Comparison of ENCODE assay signal across 23 cellular contexts in the genomic region with DNA sequence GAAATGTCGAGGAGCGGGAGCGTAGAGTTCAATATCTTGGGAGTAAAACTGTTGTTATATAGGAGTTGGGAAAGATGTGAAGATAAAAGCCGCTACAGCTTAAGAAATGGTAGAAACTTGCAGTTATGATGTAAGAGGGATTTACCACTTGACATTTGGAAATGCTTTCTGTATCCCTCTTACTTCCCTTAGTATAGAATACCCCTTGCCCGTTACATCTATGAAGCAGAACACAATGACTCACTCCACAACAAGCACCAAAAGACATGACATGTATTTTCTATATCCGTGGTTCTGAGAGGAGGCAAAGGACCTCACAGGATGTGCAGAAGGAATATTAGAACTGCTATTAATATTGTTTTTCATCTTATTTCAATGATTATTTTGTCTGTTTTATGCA.
"Had no signal": no experiment of that assay in that cellular context is flagged by ENCODE, and none has a peak within 500 bp of the region (broad histone marks: within the 10 kb centered on the region; RNA-seq: fewer than 3 reads in every experiment).

No MANE protein-coding gene starts in this region.

- H3K9me3 Mint-ChIP-seq: endodermal cell, nephron progenitor cell had no signal

- H3K4me3 ChIP-seq: gastrocnemius medialis, lower lobe of right lung, prostate gland, right atrium auricular region, smooth muscle cell, suprapubic skin, transverse colon had no signal

- H3K27ac Mint-ChIP-seq: dendritic cell treated with granulocyte-macrophage colony-stimulating factor and Interleukin-4, amounts not matched to agents 40 ng/mL and 50 ng/mL, for 4 days; endodermal cell; naive thymus-derived CD8-positive, alpha-beta T cell; nephron progenitor cell; stimulated activated naive CD8-positive, alpha-beta T cell treated with anti-CD3 and anti-CD28 coated beads, Interleukin-15, amount 100 ng/mL, for 72 hours had no signal

- H3K36me3 Mint-ChIP-seq: naive thymus-derived CD8-positive, alpha-beta T cell had no signal

- H3K4me3 Mint-ChIP-seq: dendritic cell treated with granulocyte-macrophage colony-stimulating factor and Interleukin-4, amounts not matched to agents 40 ng/mL and 50 ng/mL, for 4 days; endodermal cell; naive thymus-derived CD8-positive, alpha-beta T cell; nephron progenitor cell; stimulated activated naive CD8-positive, alpha-beta T cell treated with anti-CD3 and anti-CD28 coated beads, Interleukin-15, amount 100 ng/mL, for 72 hours had no signal

- H3K4me1 Mint-ChIP-seq: endodermal cell; naive thymus-derived CD8-positive, alpha-beta T cell; nephron progenitor cell; stimulated activated naive CD8-positive, alpha-beta T cell treated with anti-CD3 and anti-CD28 coated beads, Interleukin-15, amount 100 ng/mL, for 72 hours had no signal

- H3K27ac ChIP-seq: epithelial cell of prostate, gastrocnemius medialis, lower lobe of right lung, prostate gland, right atrium auricular region, suprapubic skin, transverse colon had no signal

- DNase-seq: effector CD8-positive, alpha-beta T cell; endodermal cell; foreskin fibroblast; gastrocnemius medialis; head of caudate nucleus; left ventricle myocardium superior; lower lobe of right lung; naive thymus-derived CD8-positive, alpha-beta T cell; nephron progenitor cell; nucleus accumbens; stimulated activated CD4-positive, alpha-beta T cell treated with anti-CD3 and anti-CD28 coated beads, Interleukin-12 subunit alpha, Interleukin-12 subunit beta, amount 100 ng/mL, for 4 hours; stimulated activated CD4-positive, alpha-beta T cell treated with anti-CD3 and anti-CD28 coated beads, Interleukin-1b, Interleukin-23, amount 100 ng/mL, for 48 hours; stimulated activated CD4-positive, alpha-beta T cell treated with anti-CD3 and anti-CD28 coated beads, Interleukin-4, amount 100 ng/mL, for 1 hour; stimulated activated CD8-positive, alpha-beta memory T cell treated with anti-CD3 and anti-CD28 coated beads, Interleukin-4, amount 100 ng/mL, for 48 hours; stimulated activated naive CD4-positive, alpha-beta T cell; stimulated activated naive CD8-positive, alpha-beta T cell treated with anti-CD3 and anti-CD28 coated beads, Interleukin-15, amount 100 ng/mL, for 72 hours; transverse colon had no signal

- H3K27me3 ChIP-seq: gastrocnemius medialis, right atrium auricular region, suprapubic skin, transverse colon had no signal
